In genomic region chr12:112716099-112717093, GRCh38 we compare ENCODE assay signal across 9 cellular contexts.
DNase-seq lines count a peak whose midpoint lies in the region; ATAC-seq and TF ChIP-seq lines count a peak whose summit lies in the region.
"Had no signal": no experiment of that assay in that cellular context is flagged by ENCODE, and none has a peak within 500 bp of the region (broad histone marks: within the 10 kb centered on the region; RNA-seq: fewer than 3 reads in every experiment).

No MANE protein-coding gene starts in this region.

- WGBS in neuronal stem cell (ENCODE audit: extremely low coverage in 2 of 2, insufficient read length in 2 of 2, insufficient replicate concordance in 1 of 2), 2 donors = no CpG with 5 or more reads among the region's 11 CpGs

- H2BK15ac ChIP-seq in neuronal stem cell (ENCODE audit: low read length) = no peak overlapping the region

- no peak overlapping the region for H3K9ac ChIP-seq in neuronal stem cell (ENCODE audit: low read depth, low read length, poor library complexity)

- H3K27ac ChIP-seq in neuronal stem cell (replicated peaks; ENCODE audit: low read length) = no peak overlapping the region

- no peak overlapping the region for H2BK12ac ChIP-seq in neuronal stem cell (ENCODE audit: low read length)

- H2AK5ac ChIP-seq in neuronal stem cell (ENCODE audit: low read depth, low read length) = no peak overlapping the region

- H2BK120ac ChIP-seq in neuronal stem cell (ENCODE audit: low read depth, low read length) = no peak overlapping the region

- no peak overlapping the region for H3K4ac ChIP-seq in neuronal stem cell (ENCODE audit: low read length)

- no peak overlapping the region for H3K18ac ChIP-seq in neuronal stem cell (ENCODE audit: low read length)

- no peak overlapping the region for H3K23ac ChIP-seq in neuronal stem cell (ENCODE audit: low read depth, low read length, poor library complexity)

- no peak overlapping the region for H4K91ac ChIP-seq in neuronal stem cell (ENCODE audit: low read depth, low read length, poor library complexity)

- H3K4me3 ChIP-seq in neuronal stem cell (ENCODE audit: low read length in 2 of 2) = no peak overlapping the region

- H3K9me3 ChIP-seq in neuronal stem cell (replicated peaks in 1 of 2; ENCODE audit: control insufficient read depth in 2 of 2, insufficient read depth in 1 of 2, low read depth in 1 of 2, low read length in 2 of 2) = no peaks in the 10 kb centered on the region

- ATAC-seq in HG03139 (IDR thresholded peaks at IDR 0.05; ENCODE audit: unreplicated experiment) = no peak
- no peak for ATAC-seq in GM19467 (IDR thresholded peaks at IDR 0.05; ENCODE audit: unreplicated experiment)
- ATAC-seq: activated CD4-positive, CD25-positive, alpha-beta regulatory T cell treated with anti-CD3 and anti-CD28 coated beads, Interleukin-2, amount 50 U/mL, for 24 hours had no signal

- peak overlapping the region; percentile 67 for H2AFZ ChIP-seq in neuronal stem cell (ENCODE audit: low read length)

- peak; percentile 9 for DNase-seq in GM20000 (ENCODE audit: low spot score)
- peak; percentile 65 for DNase-seq in NCI-H2171 treated with DMSO at 0.1 percent for 48 hours (lab: John Stamatoyannopoulos, UW)
- DNase-seq in dermis blood vessel endothelial cell = peak; percentile 26
- DNase-seq in neuronal stem cell (ENCODE audit: low spot score) = no peak
- no peak for DNase-seq in NCI-H2029 treated with DMSO at 0.1 percent for 48 hours (lab: John Stamatoyannopoulos, UW)
- DNase-seq: NCI-H146 had no signal

- no peak overlapping the region for H3K4me2 ChIP-seq in neuronal stem cell (ENCODE audit: insufficient read depth, low read length, poor library complexity, severe bottlenecking)

- no peak overlapping the region for H3K14ac ChIP-seq in neuronal stem cell (ENCODE audit: low read length)

- no peak overlapping the region for H2BK5ac ChIP-seq in neuronal stem cell (ENCODE audit: low read length)

- no peak for TF ChIP-seq CTCF in GM20000 (IDR thresholded peaks at IDR 0.05; ENCODE audit: extremely low read depth, missing control alignments)

- H3K27me3 ChIP-seq in neuronal stem cell (ENCODE audit: control insufficient read depth in 3 of 3, insufficient read depth in 3 of 3, low read depth in 1 of 3, low read length in 3 of 3) = no peaks in the 10 kb centered on the region

- H3K36me3 ChIP-seq in neuronal stem cell (replicated peaks in 1 of 2; ENCODE audit: control insufficient read depth in 2 of 2, insufficient read depth in 2 of 2, low read length in 2 of 2) = no peaks in the 10 kb centered on the region

- no peak overlapping the region for H4K8ac ChIP-seq in neuronal stem cell (ENCODE audit: low read depth, low read length)

- no peaks in the 10 kb centered on the region for H3K79me1 ChIP-seq in neuronal stem cell (ENCODE audit: low read depth, low read length)

- peaks cover 0 to 3% of the 10 kb centered on the region in 2 donors for H3K4me1 ChIP-seq in neuronal stem cell (ENCODE audit: control insufficient read depth in 2 of 2, insufficient read depth in 1 of 2, low read depth in 1 of 2, low read length in 2 of 2)

Comparison
In these comparisons a context has a peak if more than half of its experiments do, and no peak if none do; other contexts are left out.
1. DNase-seq: peak in GM20000 (single experiment), NCI-H2171 treated with DMSO at 0.1 percent for 48 hours (single experiment) and dermis blood vessel endothelial cell (single experiment); none in neuronal stem cell (single experiment) and NCI-H2029 treated with DMSO at 0.1 percent for 48 hours (single experiment).